13 cellular contexts compared by ENCODE assay signal in the genomic region with DNA sequence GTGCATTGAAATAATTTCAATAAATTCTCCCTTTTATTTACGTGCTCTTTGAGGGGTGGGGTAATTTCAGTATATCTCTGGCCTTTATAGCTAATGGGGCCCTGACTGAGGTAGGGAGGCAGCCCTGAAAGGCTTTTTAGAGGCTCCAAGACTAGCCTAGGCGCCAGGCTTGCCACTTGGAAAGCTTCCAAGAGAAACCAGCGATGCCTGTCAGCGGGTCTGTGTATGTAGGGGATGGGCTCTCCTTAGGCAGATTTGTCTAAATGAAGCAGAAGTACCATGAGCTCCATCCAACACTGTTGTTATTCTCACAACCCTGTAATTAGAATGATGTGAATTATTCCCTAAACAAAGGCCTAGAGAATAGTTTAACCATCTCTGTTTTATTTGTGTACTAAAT.
A peak's percentile ranks its signal among the peaks of the same experiment; 100 is the strongest.
DNase-seq lines count a peak whose midpoint lies in the region; ATAC-seq and TF ChIP-seq lines count a peak whose summit lies in the region.
"Had no signal": no experiment of that assay in that cellular context is flagged by ENCODE, and none has a peak within 500 bp of the region (broad histone marks: within the 10 kb centered on the region; RNA-seq: fewer than 3 reads in every experiment).

No MANE protein-coding gene starts in this region.

- WGBS in SK-N-SH (ENCODE audit: low lambda C conversion rate) = 50% methylated on average over 4 of the region's 4 CpGs
- WGBS in transverse colon (ENCODE audit: low coverage in 1 of 2), 2 donors = 48 to 73% methylated on average over 4 of the region's 4 CpGs

- TF ChIP-seq RAD21 in SK-N-SH (IDR thresholded peaks at IDR 0.05; ENCODE audit: low read length) = no peak

- no peak overlapping the region for H3K4me3 ChIP-seq in SK-N-SH (ENCODE audit: low read depth in 2 of 2, low read length in 1 of 2)
- H3K4me3 ChIP-seq in transverse colon = no peak overlapping the region
- H3K4me3 ChIP-seq: uterus had no signal

- intact Hi-C loops in transverse colon (cut with DNase I; ENCODE audit: low total_unique reads) = no loop called here

- H3K36me3 ChIP-seq in SK-N-SH (replicated peaks in 1 of 2; ENCODE audit: control insufficient read depth in 1 of 2, insufficient read depth in 2 of 2, low read length in 1 of 2) (no peaks in the 10 kb centered on the region), transverse colon (no peaks in the 10 kb centered on the region)
- H3K36me3 ChIP-seq: uterus had no signal

- H3K79me2 ChIP-seq in SK-N-SH (ENCODE audit: insufficient read depth) = no peaks in the 10 kb centered on the region

- peaks cover 6% of the 10 kb centered on the region for H3K4me1 Mint-ChIP-seq in T-helper 17 cell
- peaks cover 45% of the 10 kb centered on the region for H3K4me1 Mint-ChIP-seq in stimulated activated naive CD8-positive, alpha-beta T cell treated with anti-CD3 and anti-CD28 coated beads, Interleukin-15, amount 100 ng/mL, for 72 hours

- no peak for TF ChIP-seq POLR2A in transverse colon (IDR thresholded peaks at IDR 0.05)

- peaks cover 8 to 11% of the 10 kb centered on the region in 2 donors for H3K9me3 Mint-ChIP-seq in stimulated activated naive CD8-positive, alpha-beta T cell treated with anti-CD3 and anti-CD28 coated beads, Interleukin-15, amount 100 ng/mL, for 72 hours
- H3K9me3 Mint-ChIP-seq: activated CD4-positive, alpha-beta T cell treated with anti-CD3 and anti-CD28 coated beads, Interleukin-2, amount 10 ng/mL, durations not matched to agents 24 days and 14 days had no signal

- H3K27ac ChIP-seq in SK-N-SH (ENCODE audit: low read depth in 2 of 2, low read length in 1 of 2) = peak overlapping the region in 1 of 2 experiments; percentile 70; a peak in 2 of 4 replicates
- H3K27ac ChIP-seq in transverse colon = no peak overlapping the region
- H3K27ac ChIP-seq: uterus had no signal

- CTCF ChIA-PET in SK-N-SH (lab: Yijun Ruan, JAX) = interaction anchor here (1.1 to 1.5 kb wide), 4 partner anchors 8 to 340 kb away, joined by 3 to 4 read pairs (median 3); no protein-coding TSS in a partner anchor

- no peak for ATAC-seq in SK-N-SH treated with all-trans-retinoic acid at 6 μM for 48 hours
- ATAC-seq in T-helper 17 cell = no peak
- no peak for ATAC-seq in stimulated activated naive CD8-positive, alpha-beta T cell treated with anti-CD3 and anti-CD28 coated beads, Interleukin-15, amount 100 ng/mL, for 72 hours

- peak in 1 of 2 experiments; percentile 27; a peak in 1 of 4 replicates for TF ChIP-seq EP300 in SK-N-SH (IDR thresholded peaks at IDR 0.05; ENCODE audit: borderline replicate concordance in 1 of 2, low read depth in 1 of 2, low read length in 1 of 2)
- no peak for TF ChIP-seq EP300 in transverse colon (IDR thresholded peaks at IDR 0.05; ENCODE audit: low read depth)

- H3K4me1 ChIP-seq in SK-N-SH (ENCODE audit: control insufficient read depth in 1 of 2, insufficient read depth in 2 of 2, low read depth in 1 of 2, low read length in 1 of 2) (peaks cover 0 to 20% of the 10 kb centered on the region in 2 experiments; a peak in 2 of 4 replicates), transverse colon (no peaks in the 10 kb centered on the region)
- H3K4me1 ChIP-seq: uterus had no signal

- H2AFZ ChIP-seq in SK-N-SH (ENCODE audit: low read depth) = no peak overlapping the region

- H3K9ac ChIP-seq in SK-N-SH = no peak overlapping the region

- no peaks in the 10 kb centered on the region for H3K36me3 Mint-ChIP-seq in T-helper 17 cell (ENCODE audit: low read depth)

- H4K20me1 ChIP-seq in SK-N-SH (ENCODE audit: insufficient read depth) = no peaks in the 10 kb centered on the region

- no peaks in the 10 kb centered on the region for H3K27me3 ChIP-seq in SK-N-SH (ENCODE audit: insufficient read depth)
- H3K27me3 ChIP-seq in transverse colon = no peaks in the 10 kb centered on the region
- H3K27me3 ChIP-seq: uterus had no signal

- peak; percentile 55 for DNase-seq in SK-N-SH
- peak; percentile 44 for DNase-seq in NCI-H2081 treated with DMSO at 0.1 percent for 48 hours (lab: John Stamatoyannopoulos, UW)
- no peak for DNase-seq in T-helper 17 cell
- DNase-seq in stimulated activated naive CD8-positive, alpha-beta T cell treated with anti-CD3 and anti-CD28 coated beads, Interleukin-15, amount 100 ng/mL, for 72 hours = no peak
- no peak for DNase-seq in effector CD8-positive, alpha-beta T cell (lab: John Stamatoyannopoulos, UW)
- no peak for DNase-seq in transverse colon
- no peak for DNase-seq in T-helper 9 cell
- DNase-seq: ACHN; activated CD4-positive, alpha-beta T cell treated with anti-CD3 and anti-CD28 coated beads, Interleukin-2, amount 10 ng/mL, durations not matched to agents 24 days and 14 days; stimulated activated CD4-positive, alpha-beta T cell treated with anti-CD3 and anti-CD28 coated beads, Interleukin-1b, Interleukin-23, amount 100 ng/mL, for 48 hours; uterus had no signal

- no peak overlapping the region for H3K4me2 ChIP-seq in SK-N-SH

- POLR2A ChIA-PET in SK-N-SH (lab: Yijun Ruan, JAX) = interaction anchor here (0.6 to 0.7 kb wide), 2 partner anchors 44 to 1890 kb away, joined by 3 read pairs; no protein-coding TSS in a partner anchor

- TF ChIP-seq CTCF in SK-N-SH (IDR thresholded peaks at IDR 0.05) = no peak
- no peak for TF ChIP-seq CTCF in transverse colon (IDR thresholded peaks at IDR 0.05)

- in situ Hi-C loops in transverse colon (cut with MboI; ENCODE audit: low pct_ligation_motif_present in 1 of 4, low pct_unique_long_range_greater_than_20kb in 1 of 4, low sequenced_read_pairs in 3 of 4) = no loop called here

- H3K9me3 ChIP-seq in SK-N-SH (no peaks in the 10 kb centered on the region), T-helper 17 cell (ENCODE audit: control insufficient read depth, low read length, poor library complexity, severe bottlenecking) (no peaks in the 10 kb centered on the region), transverse colon (no peaks in the 10 kb centered on the region)
- H3K9me3 ChIP-seq: uterus had no signal

- no peak overlapping the region for H3K4me3 Mint-ChIP-seq in T-helper 17 cell
- H3K4me3 Mint-ChIP-seq in stimulated activated naive CD8-positive, alpha-beta T cell treated with anti-CD3 and anti-CD28 coated beads, Interleukin-15, amount 100 ng/mL, for 72 hours = no peak overlapping the region
- H3K4me3 Mint-ChIP-seq: activated CD4-positive, alpha-beta T cell treated with anti-CD3 and anti-CD28 coated beads, Interleukin-2, amount 10 ng/mL, durations not matched to agents 24 days and 14 days had no signal

- H3K27me3 Mint-ChIP-seq in T-helper 17 cell = no peaks in the 10 kb centered on the region
- no peaks in the 10 kb centered on the region for H3K27me3 Mint-ChIP-seq in stimulated activated naive CD8-positive, alpha-beta T cell treated with anti-CD3 and anti-CD28 coated beads, Interleukin-15, amount 100 ng/mL, for 72 hours

- H3K27ac Mint-ChIP-seq in T-helper 17 cell = peak overlapping the region; percentile 74
- peak overlapping the region; percentile 90 to 91 for H3K27ac Mint-ChIP-seq in stimulated activated naive CD8-positive, alpha-beta T cell treated with anti-CD3 and anti-CD28 coated beads, Interleukin-15, amount 100 ng/mL, for 72 hours
- H3K27ac Mint-ChIP-seq: activated CD4-positive, alpha-beta T cell treated with anti-CD3 and anti-CD28 coated beads, Interleukin-2, amount 10 ng/mL, durations not matched to agents 24 days and 14 days; activated T-helper 2 cell treated with anti-CD3 and anti-CD28 coated beads, Interferon-gamma antibody, Interleukin-2, Interleukin-4, amounts not matched to agents 10 μg/mL and 5 μg/mL and 100 μg/mL, durations not matched to agents 14 hours and 24 hours and 36 hours had no signal

- no peaks in the 10 kb centered on the region for H3F3A ChIP-seq in SK-N-SH (replicated peaks; ENCODE audit: insufficient read depth)

- no peaks in the 10 kb centered on the region for H3K9me2 ChIP-seq in SK-N-SH

TF ChIP-seq in SK-N-SH, 30 proteins besides CTCF, POLR2A, EP300 and RAD21:
- TF ChIP-seq NFIC (IDR thresholded peaks at IDR 0.05; ENCODE audit: borderline replicate concordance) (0 out of 2 replicates have a peak, but pooled peaks have one; percentile 5), JUND (IDR thresholded peaks at IDR 0.05) (no peak)

TF ChIP-seq in SK-N-SH treated with all-trans-retinoic acid at 6 μM for 48 hours, 23 proteins besides CTCF, POLR2A, EP300 and RAD21:
- no peak for TF ChIP-seq CSDC2 (CRISPR knock-in tag; IDR thresholded peaks at IDR 0.05)
- TF ChIP-seq ZNF70 (CRISPR knock-in tag; IDR thresholded peaks at IDR 0.05) = no peak
- no peak for TF ChIP-seq RARB (CRISPR knock-in tag; IDR thresholded peaks at IDR 0.05)

Comparison
In these comparisons a context has a peak if more than half of its experiments do, and no peak if none do; other contexts are left out.
1. DNase-seq: peak in SK-N-SH (single experiment) and NCI-H2081 treated with DMSO at 0.1 percent for 48 hours (single experiment); none in T-helper 17 cell (0 of 3), stimulated activated naive CD8-positive, alpha-beta T cell treated with anti-CD3 and anti-CD28 coated beads, Interleukin-15, amount 100 ng/mL, for 72 hours (0 of 2), effector CD8-positive, alpha-beta T cell (single experiment), transverse colon (single experiment) and T-helper 9 cell (single experiment).